ENCODE assay signal across 14 cellular contexts in genomic region chr12:64236549-64236948, GRCh38. TPM values are rescaled to one million over a fixed set of nuclear protein-coding genes. Genes with fewer than 3 reads are reported as not detected.
A peak's percentile ranks its signal among the peaks of the same experiment; 100 is the strongest.
DNase-seq lines count a peak whose midpoint lies in the region; ATAC-seq, FAIRE-seq and TF ChIP-seq lines count a peak whose summit lies in the region.
"Had no signal": no experiment of that assay in that cellular context is flagged by ENCODE, and none has a peak within 500 bp of the region (broad histone marks: within the 10 kb centered on the region; RNA-seq: fewer than 3 reads in every experiment).

No MANE protein-coding gene starts in this region.

- peak; percentile 7; the same call in 1 of the 2 replicates for TF ChIP-seq CTCF in AG09319 (IDR thresholded peaks at IDR 0.05; ENCODE audit: low read depth, low read length)
- peak; percentile 39 for TF ChIP-seq CTCF in IMR-90 (conservative IDR thresholded peaks at IDR 0.05; ENCODE audit: low read depth, low read length)
- TF ChIP-seq CTCF in astrocyte (IDR thresholded peaks at IDR 0.05; ENCODE audit: insufficient read depth, low read depth, low read length), result no peak

- H3K4me1 ChIP-seq in IMR-90 (ENCODE audit: control insufficient read depth, insufficient read depth, low read length), result peaks cover 2% of the 10 kb centered on the region
- no peaks in the 10 kb centered on the region for H3K4me1 ChIP-seq in astrocyte (ENCODE audit: insufficient read depth, low read length)
- H3K4me1 ChIP-seq in CD8-positive, alpha-beta memory T cell (ENCODE audit: insufficient read depth, low read length), result no peaks in the 10 kb centered on the region
- H3K4me1 ChIP-seq in naive thymus-derived CD4-positive, alpha-beta T cell (ENCODE audit: control insufficient read depth in 2 of 2, insufficient read depth in 2 of 2, low read length in 2 of 2), result no peaks in the 10 kb centered on the region
- H3K4me1 ChIP-seq: left lung had no signal

- H3K79me2 ChIP-seq in astrocyte (ENCODE audit: insufficient read depth, low read length), result no peaks in the 10 kb centered on the region

- CTCF ChIA-PET in IMR-90 (lab: Yijun Ruan, JAX), result interaction anchor here (0.8 to 1.9 kb wide), 3 partner anchors 24 to 397 kb away, joined by 3 to 5 read pairs (median 4); no protein-coding TSS in a partner anchor
- CTCF ChIA-PET in CD8-positive, alpha-beta memory T cell (lab: Charles Lee), result no interaction called here
- CTCF ChIA-PET in naive thymus-derived CD4-positive, alpha-beta T cell (lab: Charles Lee), result no interaction called here

- in situ Hi-C loops in IMR-90 (cut with MboI; ENCODE audit: low sequenced_read_pairs), result no loop called here

- H2BK120ac ChIP-seq in IMR-90 (ENCODE audit: low read depth, low read length), result no peak overlapping the region

- no peak overlapping the region for H3K23ac ChIP-seq in IMR-90 (ENCODE audit: low read depth, low read length)

- H3K79me1 ChIP-seq in IMR-90 (ENCODE audit: low read depth in 1 of 2, low read length in 2 of 2), result no peaks in the 10 kb centered on the region

- H3K9me1 ChIP-seq in IMR-90 (ENCODE audit: insufficient read depth, low read length), result no peaks in the 10 kb centered on the region

- peaks cover 4% of the 10 kb centered on the region for H3K4me1 Mint-ChIP-seq in astrocyte (ENCODE audit: low read depth, unreplicated experiment)
- no peaks in the 10 kb centered on the region for H3K4me1 Mint-ChIP-seq in CD8-positive, alpha-beta memory T cell
- no peaks in the 10 kb centered on the region for H3K4me1 Mint-ChIP-seq in naive thymus-derived CD4-positive, alpha-beta T cell

- H3K4me2 ChIP-seq in IMR-90 (ENCODE audit: low read depth, low read length), result no peak overlapping the region
- no peak overlapping the region for H3K4me2 ChIP-seq in astrocyte (ENCODE audit: low read length)
- H3K4me2 ChIP-seq: KMS-11 had no signal

- H3K27me3 Mint-ChIP-seq in astrocyte (ENCODE audit: low read depth, unreplicated experiment), result peaks cover 4% of the 10 kb centered on the region
- peaks cover 9 to 36% of the 10 kb centered on the region in 2 donors for H3K27me3 Mint-ChIP-seq in CD8-positive, alpha-beta memory T cell
- peaks cover 9 to 41% (median 12%) of the 10 kb centered on the region in 5 donors for H3K27me3 Mint-ChIP-seq in naive thymus-derived CD4-positive, alpha-beta T cell

- dilution Hi-C loops in IMR-90 (cut with HindIII; ENCODE audit: low sequenced_read_pairs, unreplicated experiment), result no loop called here

- no peak overlapping the region for H4K5ac ChIP-seq in IMR-90 (ENCODE audit: low read depth, low read length)

- BruUV-seq in IMR-90 (replicated peaks; lab: Mats Ljungman, UMichigan), result no TSS peak

- no peak overlapping the region for H3K4ac ChIP-seq in IMR-90 (ENCODE audit: low read depth, low read length)

- no peak overlapping the region for H2BK15ac ChIP-seq in IMR-90 (ENCODE audit: low read depth, low read length)

- H2AFZ ChIP-seq in IMR-90 (replicated peaks; ENCODE audit: low read length, poor library complexity) (no peak overlapping the region), astrocyte (ENCODE audit: low read depth, low read length) (no peak overlapping the region)

- H2BK5ac ChIP-seq in IMR-90 (ENCODE audit: low read depth, low read length, poor library complexity, severe bottlenecking), result no peak overlapping the region

- POLR2A ChIA-PET in IMR-90 (lab: Charles Lee; ENCODE audit: unreplicated experiment), result no interaction called here
- POLR2A ChIA-PET in CD8-positive, alpha-beta memory T cell (lab: Charles Lee), result no interaction called here
- POLR2A ChIA-PET in naive thymus-derived CD4-positive, alpha-beta T cell (lab: Charles Lee), result no interaction called here

- no peak overlapping the region for H3K14ac ChIP-seq in IMR-90 (replicated peaks; ENCODE audit: low read depth, low read length)

- no peak overlapping the region for H3K56ac ChIP-seq in IMR-90 (ENCODE audit: extremely low read depth, insufficient read depth, low read length)

- H4K8ac ChIP-seq in IMR-90 (ENCODE audit: low read depth in 2 of 2, low read length in 2 of 2), result no peak overlapping the region

- H3K36me3 ChIP-seq in IMR-90 (ENCODE audit: control insufficient read depth, insufficient read depth, low read length), result no peaks in the 10 kb centered on the region
- H3K36me3 ChIP-seq in astrocyte (ENCODE audit: insufficient read depth, low read length), result no peaks in the 10 kb centered on the region
- H3K36me3 ChIP-seq in CD8-positive, alpha-beta memory T cell (ENCODE audit: insufficient read depth, low read length), result no peaks in the 10 kb centered on the region
- H3K36me3 ChIP-seq in naive thymus-derived CD4-positive, alpha-beta T cell (ENCODE audit: control insufficient read depth in 2 of 3, insufficient read depth in 3 of 3, low read length in 3 of 3), result no peaks in the 10 kb centered on the region
- H3K36me3 ChIP-seq: left lung had no signal

- no peak overlapping the region for H4K91ac ChIP-seq in IMR-90 (ENCODE audit: insufficient read depth, low read depth, low read length)

- no peak overlapping the region for H3K4me3 ChIP-seq in IMR-90 (ENCODE audit: insufficient read depth, low read depth, low read length)
- H3K4me3 ChIP-seq in astrocyte (ENCODE audit: insufficient read depth, low read depth, low read length), result no peak overlapping the region
- H3K4me3 ChIP-seq in CD8-positive, alpha-beta memory T cell (ENCODE audit: low read length), result no peak overlapping the region
- no peak overlapping the region for H3K4me3 ChIP-seq in naive thymus-derived CD4-positive, alpha-beta T cell (ENCODE audit: low read length)
- H3K4me3 ChIP-seq: left lung had no signal

- no peaks in the 10 kb centered on the region for H3K9me3 ChIP-seq in IMR-90 (ENCODE audit: control insufficient read depth, insufficient read depth, low read length)
- H3K9me3 ChIP-seq in astrocyte (ENCODE audit: insufficient read depth, low read depth, low read length), result no peaks in the 10 kb centered on the region
- H3K9me3 ChIP-seq in CD8-positive, alpha-beta memory T cell (ENCODE audit: low read length), result no peaks in the 10 kb centered on the region
- no peaks in the 10 kb centered on the region for H3K9me3 ChIP-seq in naive thymus-derived CD4-positive, alpha-beta T cell (ENCODE audit: control insufficient read depth in 2 of 3, low read length in 3 of 3)
- H3K9me3 ChIP-seq: left lung had no signal

- peak; percentile 41 for TF ChIP-seq RAD21 in IMR-90 (IDR thresholded peaks at IDR 0.05; ENCODE audit: low read length)

- no peak for FAIRE-seq in astrocyte (lab: Jason Lieb, UNC)

- H3K18ac ChIP-seq in IMR-90 (ENCODE audit: low read depth, low read length), result no peak overlapping the region

- H3K9ac ChIP-seq in IMR-90 (ENCODE audit: low read depth, low read length) (no peak overlapping the region), astrocyte (ENCODE audit: low read length) (no peak overlapping the region)
- H3K9ac ChIP-seq: KMS-11 had no signal

- H3K9me3 Mint-ChIP-seq in astrocyte (ENCODE audit: unreplicated experiment), result no peaks in the 10 kb centered on the region
- no peaks in the 10 kb centered on the region for H3K9me3 Mint-ChIP-seq in CD8-positive, alpha-beta memory T cell
- H3K9me3 Mint-ChIP-seq in naive thymus-derived CD4-positive, alpha-beta T cell, result no peaks in the 10 kb centered on the region
- H3K9me3 Mint-ChIP-seq: CD8-positive, alpha-beta T cell had no signal

- no peak overlapping the region for H3K4me3 Mint-ChIP-seq in astrocyte (ENCODE audit: unreplicated experiment)
- H3K4me3 Mint-ChIP-seq in CD8-positive, alpha-beta memory T cell, result no peak overlapping the region
- no peak overlapping the region for H3K4me3 Mint-ChIP-seq in naive thymus-derived CD4-positive, alpha-beta T cell
- H3K4me3 Mint-ChIP-seq: CD8-positive, alpha-beta T cell had no signal

- no peak overlapping the region for H2AK9ac ChIP-seq in IMR-90 (replicated peaks; ENCODE audit: low read depth, low read length, poor library complexity)

- no peak overlapping the region for H3K27ac ChIP-seq in IMR-90 (ENCODE audit: insufficient read depth, low read length)
- H3K27ac ChIP-seq in astrocyte (ENCODE audit: low read depth, low read length), result no peak overlapping the region
- no peak overlapping the region for H3K27ac ChIP-seq in CD8-positive, alpha-beta memory T cell (ENCODE audit: low read depth, low read length)
- H3K27ac ChIP-seq in naive thymus-derived CD4-positive, alpha-beta T cell (ENCODE audit: low read depth, low read length), result no peak overlapping the region
- H3K27ac ChIP-seq: KMS-11, left lung had no signal

- H3K27me3 ChIP-seq in IMR-90 (ENCODE audit: control insufficient read depth, insufficient read depth, low read length), result no peaks in the 10 kb centered on the region
- H3K27me3 ChIP-seq in astrocyte (ENCODE audit: insufficient read depth, low read length), result no peaks in the 10 kb centered on the region
- no peaks in the 10 kb centered on the region for H3K27me3 ChIP-seq in CD8-positive, alpha-beta memory T cell (ENCODE audit: insufficient read depth, low read length, poor library complexity, severe bottlenecking)
- no peaks in the 10 kb centered on the region for H3K27me3 ChIP-seq in naive thymus-derived CD4-positive, alpha-beta T cell (ENCODE audit: control insufficient read depth in 2 of 2, insufficient read depth in 2 of 2, low read length in 2 of 2)
- H3K27me3 ChIP-seq: left lung had no signal

- H2AK5ac ChIP-seq in IMR-90 (ENCODE audit: low read depth, low read length), result no peak overlapping the region

- H3K27ac Mint-ChIP-seq in astrocyte (ENCODE audit: unreplicated experiment), result no peak overlapping the region
- no peak overlapping the region for H3K27ac Mint-ChIP-seq in CD8-positive, alpha-beta memory T cell
- no peak overlapping the region for H3K27ac Mint-ChIP-seq in naive thymus-derived CD4-positive, alpha-beta T cell
- H3K27ac Mint-ChIP-seq: CD8-positive, alpha-beta T cell had no signal

- no peak for TF ChIP-seq POLR2A in IMR-90 (IDR thresholded peaks at IDR 0.05; ENCODE audit: low read depth, low read length)

- no peaks in the 10 kb centered on the region for H3K36me3 Mint-ChIP-seq in astrocyte (ENCODE audit: low read depth, unreplicated experiment)
- H3K36me3 Mint-ChIP-seq in CD8-positive, alpha-beta memory T cell, result no peaks in the 10 kb centered on the region
- H3K36me3 Mint-ChIP-seq in naive thymus-derived CD4-positive, alpha-beta T cell, result no peaks in the 10 kb centered on the region
- H3K36me3 Mint-ChIP-seq: CD8-positive, alpha-beta T cell had no signal

- DNase-seq in AG09319 (ENCODE audit: extremely low read depth, low read depth) (no peak), IMR-90 (peak; percentile 19), astrocyte (ENCODE audit: low read depth) (peak; percentile 11), globus pallidus (ENCODE audit: low spot score) (peak; percentile 31)
- DNase-seq in CD8-positive, alpha-beta memory T cell, result no peak
- no peak for DNase-seq in naive thymus-derived CD4-positive, alpha-beta T cell
- DNase-seq: activated effector memory CD4-positive, alpha-beta T cell treated with Interleukin-2 at 50 U/mL for 16 hours; CD8-positive, alpha-beta T cell; cerebellar nuclear complex; HCEC 1CT; left lung had no signal

- ATAC-seq in IMR-90 (ENCODE audit: low read depth), result peak; percentile 54; the same call in 1 of the 2 replicates
- ATAC-seq in GM18867 (IDR thresholded peaks at IDR 0.05; ENCODE audit: unreplicated experiment), result no peak
- ATAC-seq in naive thymus-derived CD4-positive, alpha-beta T cell, result no peak
- ATAC-seq in GM18870 (IDR thresholded peaks at IDR 0.05; ENCODE audit: unreplicated experiment), result no peak
- ATAC-seq: CD8-positive, alpha-beta T cell; left lung had no signal

- no peaks in the 10 kb centered on the region for H4K20me1 ChIP-seq in IMR-90 (ENCODE audit: insufficient read depth, low read length)
- no peaks in the 10 kb centered on the region for H4K20me1 ChIP-seq in astrocyte (ENCODE audit: insufficient read depth, low read length)

- no peak overlapping the region for H2BK20ac ChIP-seq in IMR-90 (ENCODE audit: low read depth, low read length)

- intact Hi-C loops in IMR-90 (cut with micrococcal nuclease), result no loop called here
- intact Hi-C loops in naive thymus-derived CD4-positive, alpha-beta T cell (cut with micrococcal nuclease), result no loop called here

RNA-seq across cellular contexts. Expression of gene KICS2, which starts 14.5 kb away (rescaled TPM):
- total RNA-seq in IMR-90 (2012; rRNA removed) (5.6 and 6.1 TPM in 2 replicates), astrocyte (3.8 and 4.1 TPM in 2 replicates)
- 2.3 and 2.4 TPM in 2 replicates for polyA plus RNA-seq in IMR-90 (2012; rRNA removed)
- 1.5 and 3.0 TPM in 2 replicates for polyA plus RNA-seq in IMR-90 (2012; cell fraction: cytosol; rRNA removed)
- polyA plus RNA-seq in IMR-90 (2012; cell fraction: nucleus; rRNA removed; ENCODE audit: low replicate concordance), result 1.5 and 2.2 TPM in 2 replicates
- total RNA-seq in CD8-positive, alpha-beta memory T cell, result 10 to 100 TPM; 14.2 to 15.7 TPM
- polyA plus RNA-seq in CD8-positive, alpha-beta memory T cell, result 7.6 TPM
- 10 to 100 TPM; 11.7 to 26.9 (median 19.5) TPM for total RNA-seq in naive thymus-derived CD4-positive, alpha-beta T cell
- 10 to 100 TPM; 11.3 to 12.4 TPM for polyA plus RNA-seq in naive thymus-derived CD4-positive, alpha-beta T cell

Comparison
In these comparisons a context has a peak if more than half of its experiments do, and no peak if none do; other contexts are left out.
1. DNase-seq: peak in IMR-90 (single experiment), astrocyte (single experiment) and globus pallidus (single experiment); none in AG09319 (single experiment), CD8-positive, alpha-beta memory T cell (0 of 5) and naive thymus-derived CD4-positive, alpha-beta T cell (0 of 9).